In the genomic region with DNA sequence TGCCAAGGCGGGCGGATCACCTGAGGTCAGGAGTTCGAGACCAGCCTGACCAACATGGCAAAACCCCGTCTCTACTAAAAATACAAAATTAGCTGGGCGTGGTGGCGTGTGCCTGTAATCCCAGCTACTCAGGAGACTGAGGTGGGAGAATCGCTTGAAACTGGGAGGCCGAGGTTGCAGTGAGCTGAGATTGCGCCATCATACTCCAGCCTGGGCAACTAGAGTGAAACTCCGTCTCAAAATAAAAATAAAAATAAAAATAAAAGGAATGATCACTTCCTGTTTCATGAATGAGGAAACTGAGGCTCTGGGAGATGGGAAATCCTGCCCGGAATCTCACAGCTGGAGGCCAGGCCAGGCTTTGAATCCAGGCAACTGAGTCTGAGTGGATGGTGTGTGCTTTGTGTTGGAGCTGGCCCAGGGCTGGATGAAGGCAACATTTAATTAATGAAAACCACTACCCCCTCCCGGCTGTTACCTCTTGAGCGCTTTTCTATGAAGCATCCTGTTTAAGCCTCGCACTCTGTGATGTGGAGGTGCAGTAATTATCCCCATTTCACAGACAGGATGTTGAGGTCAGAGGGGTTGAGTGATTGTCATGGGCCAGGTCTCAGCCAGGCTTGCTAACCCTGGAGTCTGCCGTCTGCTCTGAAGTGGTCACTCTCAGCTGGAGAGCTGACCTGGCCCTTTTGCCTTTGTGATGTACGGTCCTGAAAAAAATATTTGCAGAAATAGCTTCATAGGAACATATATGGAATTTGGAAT, we compare ENCODE assay signal across 16 cellular contexts. TPM values are rescaled to one million over a fixed set of nuclear protein-coding genes. Genes with fewer than 3 reads are reported as not detected.
DNase-seq lines count a peak whose midpoint lies in the region; ATAC-seq and FAIRE-seq lines count a peak whose summit lies in the region.
"Had no signal": no experiment of that assay in that cellular context is flagged by ENCODE, and none has a peak within 500 bp of the region (broad histone marks: within the 10 kb centered on the region; RNA-seq: fewer than 3 reads in every experiment).

No MANE protein-coding gene starts in this region.

- H3K4me3 ChIP-seq in naive thymus-derived CD4-positive, alpha-beta T cell (ENCODE audit: low read length): no peak overlapping the region
- H3K4me3 ChIP-seq in H7 (ENCODE audit: insufficient read depth, low read depth, low read length): no peak overlapping the region
- H3K4me3 ChIP-seq: heart left ventricle, MG63 had no signal

- no peaks in the 10 kb centered on the region for H3K9me3 Mint-ChIP-seq in activated CD8-positive, alpha-beta T cell treated with anti-CD3 and anti-CD28 coated beads, Interleukin-2, amount 10 ng/mL, durations not matched to agents 7 days and 5 days (ENCODE audit: insufficient read depth)
- no peaks in the 10 kb centered on the region for H3K9me3 Mint-ChIP-seq in naive thymus-derived CD4-positive, alpha-beta T cell

- peaks cover 11% of the 10 kb centered on the region for H3K36me3 Mint-ChIP-seq in activated CD8-positive, alpha-beta T cell treated with anti-CD3 and anti-CD28 coated beads, Interleukin-2, amount 10 ng/mL, durations not matched to agents 7 days and 5 days (ENCODE audit: low read depth)
- H3K36me3 Mint-ChIP-seq in naive thymus-derived CD4-positive, alpha-beta T cell: peaks cover 0 to 9% (median 0%) of the 10 kb centered on the region in 5 donors

- H3K27me3 ChIP-seq in naive thymus-derived CD4-positive, alpha-beta T cell (ENCODE audit: control insufficient read depth in 2 of 2, insufficient read depth in 2 of 2, low read length in 2 of 2): no peaks in the 10 kb centered on the region
- no peaks in the 10 kb centered on the region for H3K27me3 ChIP-seq in H7 (ENCODE audit: control insufficient read depth, insufficient read depth, low read length)
- H3K27me3 ChIP-seq: heart left ventricle, MG63 had no signal

- peaks cover 17 to 35% of the 10 kb centered on the region in 2 donors for H3K4me1 ChIP-seq in naive thymus-derived CD4-positive, alpha-beta T cell (ENCODE audit: control insufficient read depth in 2 of 2, insufficient read depth in 2 of 2, low read length in 2 of 2)

- CTCF ChIA-PET in activated CD8-positive, alpha-beta T cell treated with anti-CD3 and anti-CD28 coated beads, Interleukin-2, amount 10 ng/mL, durations not matched to agents 7 days and 5 days (lab: Charles Lee): interaction anchor here (1.3 to 3.0 kb wide), 5 partner anchors 8 to 68 kb away, joined by 3 to 12 read pairs (median 3); a partner anchor contains a TSS
- CTCF ChIA-PET in naive thymus-derived CD4-positive, alpha-beta T cell (lab: Charles Lee): interaction anchor here (1.0 kb wide), 1 partner anchor 43 kb away, joined by 3 read pairs; no protein-coding TSS in a partner anchor

- H3K4me3 Mint-ChIP-seq in activated CD8-positive, alpha-beta T cell treated with anti-CD3 and anti-CD28 coated beads, Interleukin-2, amount 10 ng/mL, durations not matched to agents 7 days and 5 days: peak overlapping the region; percentile 60
- peak overlapping the region in 2 of 10 donors; percentile 21 to 76 for H3K4me3 Mint-ChIP-seq in naive thymus-derived CD4-positive, alpha-beta T cell

- no peaks in the 10 kb centered on the region for H3K36me3 ChIP-seq in naive thymus-derived CD4-positive, alpha-beta T cell (ENCODE audit: control insufficient read depth in 2 of 3, insufficient read depth in 3 of 3, low read length in 3 of 3)
- H3K36me3 ChIP-seq in H7 (replicated peaks; ENCODE audit: control insufficient read depth, insufficient read depth, low read length): no peaks in the 10 kb centered on the region; the same call in 1 of the 2 replicates
- H3K36me3 ChIP-seq: heart left ventricle, MG63 had no signal

- FAIRE-seq in GM18507 (lab: Jason Lieb, UNC): peak; percentile 47
- FAIRE-seq: astrocyte had no signal

- intact Hi-C loops in naive thymus-derived CD4-positive, alpha-beta T cell (cut with micrococcal nuclease): no loop called here
- intact Hi-C loops in sciatic nerve (cut with DNase I): no loop called here

- ATAC-seq in activated CD8-positive, alpha-beta T cell treated with anti-CD3 and anti-CD28 coated beads, Interleukin-2, amount 10 ng/mL, durations not matched to agents 7 days and 5 days: peak; percentile 85
- ATAC-seq in naive thymus-derived CD4-positive, alpha-beta T cell: peak; percentile 55
- no peak for ATAC-seq in sciatic nerve
- ATAC-seq: heart left ventricle had no signal

- peaks cover 69% of the 10 kb centered on the region for H3K4me1 Mint-ChIP-seq in activated CD8-positive, alpha-beta T cell treated with anti-CD3 and anti-CD28 coated beads, Interleukin-2, amount 10 ng/mL, durations not matched to agents 7 days and 5 days (ENCODE audit: low read depth)
- peaks cover 25 to 59% (median 42%) of the 10 kb centered on the region in 7 donors for H3K4me1 Mint-ChIP-seq in naive thymus-derived CD4-positive, alpha-beta T cell

- DNase-seq in NCI-H1417 (lab: John Stamatoyannopoulos, UW): peak in 2 of 3 experiments; percentile 37 to 72
- no peak for DNase-seq in NCI-H1417 treated with DMSO at 0.1 percent for 48 hours (lab: John Stamatoyannopoulos, UW)
- no peak for DNase-seq in GM18507 (ENCODE audit: extremely low spot score, insufficient read length, low read depth)
- DNase-seq in activated CD8-positive, alpha-beta T cell treated with anti-CD3 and anti-CD28 coated beads, Interleukin-2, amount 10 ng/mL, durations not matched to agents 7 days and 5 days: peak; percentile 76
- no peak for DNase-seq in naive thymus-derived CD4-positive, alpha-beta T cell
- no peak for DNase-seq in sciatic nerve (ENCODE audit: low spot score)
- DNase-seq in globus pallidus (ENCODE audit: low spot score): no peak
- no peak for DNase-seq in H7
- DNase-seq: 8988T; heart left ventricle; MG63; NCI-H446; SHP77 treated with DMSO at 0.1 percent for 48 hours; stimulated activated CD4-positive, alpha-beta T cell treated with anti-CD3 and anti-CD28 coated beads, Interleukin-4, amount 100 ng/mL, for 1 hour; substantia nigra had no signal

- POLR2A ChIA-PET in activated CD8-positive, alpha-beta T cell treated with anti-CD3 and anti-CD28 coated beads, Interleukin-2, amount 10 ng/mL, durations not matched to agents 7 days and 5 days (lab: Charles Lee): no interaction called here
- POLR2A ChIA-PET in naive thymus-derived CD4-positive, alpha-beta T cell (lab: Charles Lee): interaction anchor here (1.4 kb wide), 1 partner anchor 11 kb away, joined by 3 read pairs; no protein-coding TSS in a partner anchor

- no peaks in the 10 kb centered on the region for H3K27me3 Mint-ChIP-seq in activated CD8-positive, alpha-beta T cell treated with anti-CD3 and anti-CD28 coated beads, Interleukin-2, amount 10 ng/mL, durations not matched to agents 7 days and 5 days (ENCODE audit: low read depth)
- H3K27me3 Mint-ChIP-seq in naive thymus-derived CD4-positive, alpha-beta T cell: no peaks in the 10 kb centered on the region

- H3K9me3 ChIP-seq in naive thymus-derived CD4-positive, alpha-beta T cell (ENCODE audit: control insufficient read depth in 2 of 3, low read length in 3 of 3): no peaks in the 10 kb centered on the region
- H3K9me3 ChIP-seq: heart left ventricle, MG63 had no signal

- H3K27ac ChIP-seq in naive thymus-derived CD4-positive, alpha-beta T cell (ENCODE audit: low read depth, low read length): no peak overlapping the region

- H3K27ac Mint-ChIP-seq in activated CD8-positive, alpha-beta T cell treated with anti-CD3 and anti-CD28 coated beads, Interleukin-2, amount 10 ng/mL, durations not matched to agents 7 days and 5 days: peak overlapping the region; percentile 89
- peak overlapping the region in 2 of 9 donors; percentile 1 to 85 for H3K27ac Mint-ChIP-seq in naive thymus-derived CD4-positive, alpha-beta T cell

RNA-seq across cellular contexts. Expression of a gene that starts 27.8 kb away (rescaled TPM):
- 10 to 100 TPM; 37.1 to 46.3 TPM for total RNA-seq in activated CD8-positive, alpha-beta T cell treated with anti-CD3 and anti-CD28 coated beads, Interleukin-2, amount 10 ng/mL, durations not matched to agents 7 days and 5 days
- total RNA-seq in naive thymus-derived CD4-positive, alpha-beta T cell: 10 to 100 TPM in 1 of 5 experiments, 1 to 10 TPM in 4; 1.4 to 29.9 (median 2.3) TPM
- under 1 TPM; 0.35 to 0.99 TPM for polyA plus RNA-seq in naive thymus-derived CD4-positive, alpha-beta T cell
- total RNA-seq in sciatic nerve: 55.2 TPM
- 28.3 and 28.6 TPM in 2 replicates for total RNA-seq in H7 (2014; rRNA removed; shearing (Covaris generic))

Comparison
In these comparisons a context has a peak if more than half of its experiments do, and no peak if none do; other contexts are left out.
1. DNase-seq: peak in NCI-H1417 (2 of 3) and activated CD8-positive, alpha-beta T cell treated with anti-CD3 and anti-CD28 coated beads, Interleukin-2, amount 10 ng/mL, durations not matched to agents 7 days and 5 days (single experiment); none in NCI-H1417 treated with DMSO at 0.1 percent for 48 hours (single experiment), GM18507 (single experiment), naive thymus-derived CD4-positive, alpha-beta T cell (0 of 9), sciatic nerve (single experiment), globus pallidus (single experiment) and H7 (single experiment).